Comparison of ENCODE assay signal across 11 cellular contexts in the genomic region with DNA sequence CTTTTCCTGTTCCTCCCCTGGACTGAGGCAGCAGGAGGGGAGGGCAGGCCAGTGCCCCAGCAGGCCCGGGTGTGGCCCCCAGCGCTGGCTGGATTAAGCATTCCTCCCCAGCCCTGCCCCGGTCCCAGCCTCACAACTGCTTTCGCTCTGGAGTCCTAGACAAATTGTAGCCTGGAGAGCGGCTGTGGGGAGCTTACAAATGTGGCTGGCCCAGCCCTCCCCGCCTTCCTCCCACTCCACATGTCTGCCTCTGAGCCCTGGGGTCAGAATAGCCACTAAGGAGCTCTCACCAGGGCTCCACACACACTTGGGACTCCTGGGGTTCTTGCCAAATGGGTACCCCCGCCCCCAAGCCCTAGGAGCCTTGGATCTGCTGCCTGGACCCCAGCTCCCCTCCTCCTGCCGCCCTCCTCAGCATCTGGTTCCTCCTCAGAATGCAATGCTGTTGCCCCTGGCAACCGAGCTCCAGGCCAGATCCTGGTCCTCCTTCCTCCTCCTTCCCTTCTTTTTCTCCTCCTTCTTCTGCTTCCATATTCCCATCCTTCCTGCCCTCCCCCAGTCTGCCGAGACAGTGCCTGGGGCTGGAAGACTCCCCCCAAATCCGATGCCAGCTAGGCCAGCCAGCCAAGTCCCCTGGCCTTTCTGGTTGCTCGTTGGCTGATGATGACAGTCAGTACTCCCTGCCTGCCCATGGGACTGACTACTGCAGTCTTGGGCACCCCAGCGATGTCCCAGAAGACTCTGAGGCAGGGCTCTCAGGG.
DNase-seq lines count a peak whose midpoint lies in the region; ATAC-seq and TF ChIP-seq lines count a peak whose summit lies in the region.
"Had no signal": no experiment of that assay in that cellular context is flagged by ENCODE, and none has a peak within 500 bp of the region (broad histone marks: within the 10 kb centered on the region; RNA-seq: fewer than 3 reads in every experiment).

No MANE protein-coding gene starts in this region.

- no peaks in the 10 kb centered on the region for H3K36me3 Mint-ChIP-seq in activated T-helper 17 cell treated with anti-CD3 and anti-CD28 coated beads, Interleukin-2, amount 50 U/mL, for 72 hours (ENCODE audit: low read depth)

- no peaks in the 10 kb centered on the region for H3K4me1 Mint-ChIP-seq in activated T-helper 17 cell treated with anti-CD3 and anti-CD28 coated beads, Interleukin-2, amount 50 U/mL, for 72 hours

- no peak overlapping the region for H3K27ac Mint-ChIP-seq in activated T-helper 17 cell treated with anti-CD3 and anti-CD28 coated beads, Interleukin-2, amount 50 U/mL, for 72 hours

- H3K9me3 Mint-ChIP-seq in activated T-helper 17 cell treated with anti-CD3 and anti-CD28 coated beads, Interleukin-2, amount 50 U/mL, for 72 hours = no peaks in the 10 kb centered on the region

- intact Hi-C loops in sciatic nerve (cut with DNase I) = loop anchor here (5.0 kb wide), 1 partner anchor 424 kb away; no protein-coding TSS in a partner anchor

- no peak overlapping the region for H3K4me3 Mint-ChIP-seq in activated T-helper 17 cell treated with anti-CD3 and anti-CD28 coated beads, Interleukin-2, amount 50 U/mL, for 72 hours

- no peak overlapping the region for H3K4me3 ChIP-seq in HFF-Myc (replicated peaks; ENCODE audit: low read depth, low read length)
- H3K4me3 ChIP-seq: breast epithelium had no signal

- ATAC-seq in sciatic nerve = peak; percentile 52
- no peak for ATAC-seq in activated T-helper 17 cell treated with anti-CD3 and anti-CD28 coated beads, Interleukin-2, amount 50 U/mL, for 72 hours (replicated peaks)

- H3K27me3 Mint-ChIP-seq in activated T-helper 17 cell treated with anti-CD3 and anti-CD28 coated beads, Interleukin-2, amount 50 U/mL, for 72 hours = peaks cover 11% of the 10 kb centered on the region

- DNase-seq in HFF-Myc (ENCODE audit: extremely low read depth, low read depth) (peak; percentile 22), cerebellar cortex (ENCODE audit: low spot score) (peak; percentile 47), hypothalamus (lab: John Stamatoyannopoulos, UW) (peak in 36 of 51 donors; percentile 31 to 88 (median 68)), sciatic nerve (ENCODE audit: low spot score) (peak; percentile 75), GOT3 (lab: John Stamatoyannopoulos, UW) (no peak), NCI-H2171 (lab: John Stamatoyannopoulos, UW) (no peak), NCI-H2196 treated with DMSO at 0.1 percent for 48 hours (lab: John Stamatoyannopoulos, UW; ENCODE audit: unreplicated experiment) (no peak)
- DNase-seq: HCEC 1CT, NCI-H1694 treated with DMSO at 0.1 percent for 48 hours had no signal

- TF ChIP-seq CTCF in HFF-Myc (IDR thresholded peaks at IDR 0.05; ENCODE audit: low read depth, low read length, missing control alignments) = no peak

Comparison
In these comparisons a context has a peak if more than half of its experiments do, and no peak if none do; other contexts are left out.
1. DNase-seq: peak in HFF-Myc (single experiment), cerebellar cortex (single experiment), hypothalamus (36 of 51) and sciatic nerve (single experiment); none in GOT3 (single experiment), NCI-H2171 (single experiment) and NCI-H2196 treated with DMSO at 0.1 percent for 48 hours (single experiment).